8 cellular contexts compared by ENCODE assay signal in the genomic region with DNA sequence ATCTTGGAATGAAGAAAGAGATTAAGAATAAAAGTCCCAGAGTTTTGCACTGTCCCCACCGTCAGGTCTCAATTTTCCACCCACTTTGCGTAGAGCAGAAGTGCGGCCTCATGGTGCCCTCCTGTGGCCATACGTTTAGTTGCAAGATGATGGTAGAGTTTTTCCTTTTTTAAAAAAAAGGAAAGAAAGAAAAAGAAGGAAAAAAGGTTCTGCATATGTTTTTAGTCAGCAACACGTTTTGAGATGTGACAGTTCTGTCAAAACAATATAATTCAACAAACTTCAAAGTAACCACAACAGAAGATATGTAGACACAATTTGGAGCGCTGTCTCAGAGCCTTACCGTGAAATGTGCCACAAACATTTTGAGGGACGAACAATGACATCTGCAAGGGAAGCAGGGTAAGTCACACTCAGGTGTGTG. TPM values are rescaled to one million over a fixed set of nuclear protein-coding genes. Genes with fewer than 3 reads are reported as not detected.
DNase-seq lines count a peak whose midpoint lies in the region; ATAC-seq, FAIRE-seq and TF ChIP-seq lines count a peak whose summit lies in the region.

No MANE protein-coding gene starts in this region.

- TF ChIP-seq CTCF in AG10803 (conservative IDR thresholded peaks at IDR 0.05; ENCODE audit: low read length) (peak; percentile 83), PC-3 (conservative IDR thresholded peaks at IDR 0.05; ENCODE audit: low read depth, low read length) (peak; percentile 93), foreskin keratinocyte (conservative IDR thresholded peaks at IDR 0.05) (peak; percentile 89), pancreas (IDR thresholded peaks at IDR 0.05) (peak; percentile 40 to 66 (median 58))

- H3K79me2 ChIP-seq in PC-3 (ENCODE audit: low read length): no peaks in the 10 kb centered on the region

- H3K4me1 ChIP-seq in PC-3 (ENCODE audit: insufficient read depth, low read length) (no peaks in the 10 kb centered on the region), foreskin keratinocyte (no peaks in the 10 kb centered on the region), pancreas (no peaks in the 10 kb centered on the region)

- H3K36me3 ChIP-seq in PC-3 (ENCODE audit: low read depth, low read length): no peaks in the 10 kb centered on the region
- no peaks in the 10 kb centered on the region for H3K36me3 ChIP-seq in pancreas

- H4K20me1 ChIP-seq in PC-3 (ENCODE audit: low read length): no peaks in the 10 kb centered on the region

- no peak overlapping the region for H3K9ac ChIP-seq in PC-3 (ENCODE audit: low read length)

- no peak overlapping the region for H3K27ac ChIP-seq in PC-3 (ENCODE audit: low read length)
- no peak overlapping the region for H3K27ac ChIP-seq in foreskin keratinocyte
- H3K27ac ChIP-seq in pancreas: no peak overlapping the region

- H3K9me3 ChIP-seq in PC-3 (ENCODE audit: low read length): no peaks in the 10 kb centered on the region
- no peaks in the 10 kb centered on the region for H3K9me3 ChIP-seq in pancreas

- no TSS peak for BruUV-seq in PC-3 (replicated peaks; lab: Mats Ljungman, UMichigan)

- no peaks in the 10 kb centered on the region for H3F3A ChIP-seq in PC-3 (ENCODE audit: low read length, unreplicated experiment)

- no peaks in the 10 kb centered on the region for H3K9me2 ChIP-seq in PC-3 (replicated peaks; ENCODE audit: low read length)

- CTCF ChIA-PET in PC-3 (lab: Charles Lee): interaction anchor here (0.6 kb wide), 1 partner anchor 1400 kb away, joined by 3 read pairs; no protein-coding TSS in a partner anchor

- WGBS in pancreas, 2 donors: 26 to 28% methylated on average over 8 of the region's 8 CpGs

- H3K4me3 ChIP-seq in AG10803 (ENCODE audit: low read length): no peak overlapping the region
- H3K4me3 ChIP-seq in PC-3 (ENCODE audit: low read length): no peak overlapping the region
- H3K4me3 ChIP-seq in pancreas: no peak overlapping the region

- peak; percentile 93 for FAIRE-seq in pancreas (lab: Jason Lieb, UNC)

- DNase-seq in AG10803 (ENCODE audit: low read depth) (peak; percentile 43), PC-3 (peak; percentile 68), foreskin keratinocyte (no peak), pancreas (peak in 5 of 6 donors; percentile 9 to 68 (median 36)), islet precursor cell (no peak)
- peak; percentile 13 for DNase-seq in activated effector memory CD4-positive, alpha-beta T cell treated with Interleukin-2 at 50 U/mL for 16 hours

- ATAC-seq in GM19372 (IDR thresholded peaks at IDR 0.05; ENCODE audit: low read depth, unreplicated experiment) (peak; percentile 56), PC-3 (peak; percentile 79), foreskin keratinocyte (peak; percentile 43), pancreas (peak; percentile 67 to 93 (median 92)), HG02623 (IDR thresholded peaks at IDR 0.05; ENCODE audit: unreplicated experiment) (no peak)

- no peak overlapping the region; the same call in 1 of the 2 replicates for H2AFZ ChIP-seq in PC-3 (ENCODE audit: low read length)

- H3K27me3 ChIP-seq in PC-3 (ENCODE audit: low read length): no peaks in the 10 kb centered on the region
- H3K27me3 ChIP-seq in foreskin keratinocyte: peaks cover 2% of the 10 kb centered on the region
- no peaks in the 10 kb centered on the region for H3K27me3 ChIP-seq in pancreas

- H3K4me2 ChIP-seq in PC-3 (ENCODE audit: low read length): peak overlapping the region; percentile 26; the same call in 1 of the 2 replicates

- POLR2A ChIA-PET in PC-3 (lab: Charles Lee; ENCODE audit: unreplicated experiment): interaction anchor here (0.6 kb wide), 1 partner anchor 674 kb away, joined by 3 read pairs; no protein-coding TSS in a partner anchor

- intact Hi-C loops in PC-3 (cut with micrococcal nuclease): loop anchor here (1.0 to 5.0 kb wide), 3 partner anchors 148 to 1374 kb away; no protein-coding TSS in a partner anchor
- intact Hi-C loops in pancreas (cut with DNase I): loop anchor here in 1 of 3 donors (10.0 kb wide), 1 partner anchor 141 kb away; no protein-coding TSS in a partner anchor

RNA-seq across cellular contexts. Expression of a gene that starts 24.6 kb away (rescaled TPM):
- total RNA-seq in PC-3 (2014; rRNA removed) (3.8 and 6.2 TPM in 2 replicates), foreskin keratinocyte (1.9 and 2.0 TPM in 2 replicates), pancreas (1 to 10 TPM in 5 of 6 donors, under 1 TPM in 1; 0.79 to 2.9 (median 1.6) TPM)
- polyA plus RNA-seq in foreskin keratinocyte (0.06 TPM in 2 replicates), pancreas (1 to 10 TPM in 1 of 2 donors, under 1 TPM in 1; 0.95 to 1.2 TPM)

Comparison
In these comparisons a context has a peak if more than half of its experiments do, and no peak if none do; other contexts are left out.
1. DNase-seq: peak in AG10803 (single experiment), PC-3 (single experiment), activated effector memory CD4-positive, alpha-beta T cell treated with Interleukin-2 at 50 U/mL for 16 hours (single experiment) and pancreas (5 of 6); none in foreskin keratinocyte (0 of 2) and islet precursor cell (single experiment).
2. Peak in every context shown above with its lines, with median percentiles within 50 percentile points of each other: CTCF ChIP-seq.